8 cellular contexts compared by ENCODE assay signal in genomic region chr17:81551458-81552243, GRCh38. TPM values are rescaled to one million over a fixed set of nuclear protein-coding genes. Genes with fewer than 3 reads are reported as not detected.
DNase-seq lines count a peak whose midpoint lies in the region; ATAC-seq and TF ChIP-seq lines count a peak whose summit lies in the region.

No MANE protein-coding gene starts in this region.

- in situ Hi-C loops in GM13976 (cut with MboI; ENCODE audit: low sequenced_read_pairs, unreplicated experiment), result no loop called here

- no peak for TF ChIP-seq CTCF in GM13976 (IDR thresholded peaks at IDR 0.05; ENCODE audit: borderline replicate concordance, control extremely low read depth, extremely low read depth, insufficient read depth, missing control alignments)
- TF ChIP-seq CTCF in WI38 (IDR thresholded peaks at IDR 0.05; ENCODE audit: low read depth, low read length), result no peak
- peak; percentile 3 for TF ChIP-seq CTCF in fibroblast of villous mesenchyme (IDR thresholded peaks at IDR 0.05; ENCODE audit: insufficient read depth, low read depth, low read length)
- TF ChIP-seq CTCF in osteocyte (IDR thresholded peaks at IDR 0.05), result no peak

- peak overlapping the region; percentile 65 for H3K27ac Mint-ChIP-seq in osteocyte (ENCODE audit: unreplicated experiment)

- ATAC-seq in HG03095 (IDR thresholded peaks at IDR 0.05; ENCODE audit: unreplicated experiment), result peak; percentile 10

- H3K4me3 ChIP-seq in WI38 (ENCODE audit: low read depth, low read length), result peak overlapping the region; percentile 88
- peak overlapping the region; percentile 80 for H3K4me3 ChIP-seq in fibroblast of villous mesenchyme (ENCODE audit: low read depth, low read length)

- H3K4me3 Mint-ChIP-seq in osteocyte (ENCODE audit: unreplicated experiment), result peak overlapping the region; percentile 85

- H3K36me3 Mint-ChIP-seq in osteocyte (ENCODE audit: unreplicated experiment), result peaks cover 14% of the 10 kb centered on the region

- no peaks in the 10 kb centered on the region for H3K9me3 Mint-ChIP-seq in osteocyte (ENCODE audit: unreplicated experiment)

- H3K4me1 Mint-ChIP-seq in osteocyte (ENCODE audit: unreplicated experiment), result peaks cover 49% of the 10 kb centered on the region

- no peaks in the 10 kb centered on the region for H3K27me3 Mint-ChIP-seq in osteocyte (ENCODE audit: unreplicated experiment)

- peak; percentile 62 for DNase-seq in GM13976 (ENCODE audit: low spot score)
- peak; percentile 58 for DNase-seq in fibroblast of villous mesenchyme (ENCODE audit: low read depth)
- DNase-seq in osteocyte (ENCODE audit: extremely low spot score, unreplicated experiment), result peak; percentile 87
- no peak for DNase-seq in NCI-H2107 (lab: John Stamatoyannopoulos, UW)
- DNase-seq in NOMO-1 treated with dmso at 0.1 percent for 144 hours (lab: John Stamatoyannopoulos, UW; ENCODE audit: unreplicated experiment), result no peak
- no peak for DNase-seq in NCI-H2081 treated with DMSO at 0.1 percent for 48 hours (lab: John Stamatoyannopoulos, UW)

RNA-seq across cellular contexts. Expression of gene FAAP100, which starts 0.5 kb away (rescaled TPM):
- 27.6 and 40.3 TPM in 2 replicates for total RNA-seq in fibroblast of villous mesenchyme
- 63.0 and 64.6 TPM in 2 replicates for total RNA-seq in osteocyte

RNA-seq across cellular contexts. Expression of gene FSCN2, which starts 23.5 kb away (rescaled TPM):
- total RNA-seq in fibroblast of villous mesenchyme, result 1.7 and 3.5 TPM in 2 replicates
- total RNA-seq in osteocyte, result 3.0 and 3.7 TPM in 2 replicates

RNA-seq across cellular contexts. Expression of gene ACTG1, which starts 39.1 kb away (rescaled TPM):
- total RNA-seq in fibroblast of villous mesenchyme (10,242 and 13,686 TPM in 2 replicates), osteocyte (4,236 and 4,267 TPM in 2 replicates)

Comparison
In these comparisons a context has a peak if more than half of its experiments do, and no peak if none do; other contexts are left out.
1. DNase-seq: peak in GM13976 (single experiment), fibroblast of villous mesenchyme (single experiment) and osteocyte (single experiment); none in NCI-H2107 (single experiment), NOMO-1 treated with dmso at 0.1 percent for 144 hours (single experiment) and NCI-H2081 treated with DMSO at 0.1 percent for 48 hours (single experiment).